ENCODE assay signal across 2 cellular contexts in genomic region chr11:57675176-57675941, GRCh38.
TF ChIP-seq lines count a peak whose summit lies in the region.

No MANE protein-coding gene starts in this region.

TF ChIP-seq in GM23338, 12 proteins besides CTCF, POLR2A, EP300 and RAD21:
- no peak for TF ChIP-seq ZNF331 (CRISPR knock-in tag; IDR thresholded peaks at IDR 0.05; ENCODE audit: low read depth)
- no peak for TF ChIP-seq EZH2 (IDR thresholded peaks at IDR 0.05; ENCODE audit: low read depth, unreplicated experiment)
- no peak for TF ChIP-seq NANOG (IDR thresholded peaks at IDR 0.05; ENCODE audit: borderline replicate concordance)
- no peak for TF ChIP-seq ZNF114 (CRISPR knock-in tag; IDR thresholded peaks at IDR 0.05)
- no peak for TF ChIP-seq JUNB (IDR thresholded peaks at IDR 0.05; ENCODE audit: unreplicated experiment)
- TF ChIP-seq, protein P1, sequence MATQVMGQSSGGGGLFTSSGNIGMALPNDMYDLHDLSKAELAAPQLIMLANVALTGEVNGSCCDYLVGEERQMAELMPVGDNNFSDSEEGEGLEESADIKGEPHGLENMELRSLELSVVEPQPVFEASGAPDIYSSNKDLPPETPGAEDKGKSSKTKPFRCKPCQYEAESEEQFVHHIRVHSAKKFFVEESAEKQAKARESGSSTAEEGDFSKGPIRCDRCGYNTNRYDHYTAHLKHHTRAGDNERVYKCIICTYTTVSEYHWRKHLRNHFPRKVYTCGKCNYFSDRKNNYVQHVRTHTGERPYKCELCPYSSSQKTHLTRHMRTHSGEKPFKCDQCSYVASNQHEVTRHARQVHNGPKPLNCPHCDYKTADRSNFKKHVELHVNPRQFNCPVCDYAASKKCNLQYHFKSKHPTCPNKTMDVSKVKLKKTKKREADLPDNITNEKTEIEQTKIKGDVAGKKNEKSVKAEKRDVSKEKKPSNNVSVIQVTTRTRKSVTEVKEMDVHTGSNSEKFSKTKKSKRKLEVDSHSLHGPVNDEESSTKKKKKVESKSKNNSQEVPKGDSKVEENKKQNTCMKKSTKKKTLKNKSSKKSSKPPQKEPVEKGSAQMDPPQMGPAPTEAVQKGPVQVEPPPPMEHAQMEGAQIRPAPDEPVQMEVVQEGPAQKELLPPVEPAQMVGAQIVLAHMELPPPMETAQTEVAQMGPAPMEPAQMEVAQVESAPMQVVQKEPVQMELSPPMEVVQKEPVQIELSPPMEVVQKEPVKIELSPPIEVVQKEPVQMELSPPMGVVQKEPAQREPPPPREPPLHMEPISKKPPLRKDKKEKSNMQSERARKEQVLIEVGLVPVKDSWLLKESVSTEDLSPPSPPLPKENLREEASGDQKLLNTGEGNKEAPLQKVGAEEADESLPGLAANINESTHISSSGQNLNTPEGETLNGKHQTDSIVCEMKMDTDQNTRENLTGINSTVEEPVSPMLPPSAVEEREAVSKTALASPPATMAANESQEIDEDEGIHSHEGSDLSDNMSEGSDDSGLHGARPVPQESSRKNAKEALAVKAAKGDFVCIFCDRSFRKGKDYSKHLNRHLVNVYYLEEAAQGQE (IDR thresholded peaks at IDR 0.05; ENCODE audit: unreplicated experiment), result no peak

TF ChIP-seq in K562, 482 proteins besides CTCF, POLR2A, EP300 and RAD21:
- TF ChIP-seq RERE (CRISPR knock-in tag; IDR thresholded peaks at IDR 0.05; ENCODE audit: borderline replicate concordance) (no peak), ZNF77 (CRISPR knock-in tag; IDR thresholded peaks at IDR 0.05) (no peak), STAG1 (CRISPR knock-in tag; IDR thresholded peaks at IDR 0.05; ENCODE audit: borderline replicate concordance) (no peak), NFXL1 (CRISPR knock-in tag; IDR thresholded peaks at IDR 0.05) (no peak), GATAD2B (IDR thresholded peaks at IDR 0.05; ENCODE audit: borderline replicate concordance) (no peak), ZNF76 (CRISPR knock-in tag; IDR thresholded peaks at IDR 0.05; ENCODE audit: borderline replicate concordance) (no peak), ZKSCAN3 (CRISPR knock-in tag; IDR thresholded peaks at IDR 0.05) (no peak), PURB (CRISPR knock-in tag; IDR thresholded peaks at IDR 0.05; ENCODE audit: low read depth) (no peak)
- TF ChIP-seq, protein P2, sequence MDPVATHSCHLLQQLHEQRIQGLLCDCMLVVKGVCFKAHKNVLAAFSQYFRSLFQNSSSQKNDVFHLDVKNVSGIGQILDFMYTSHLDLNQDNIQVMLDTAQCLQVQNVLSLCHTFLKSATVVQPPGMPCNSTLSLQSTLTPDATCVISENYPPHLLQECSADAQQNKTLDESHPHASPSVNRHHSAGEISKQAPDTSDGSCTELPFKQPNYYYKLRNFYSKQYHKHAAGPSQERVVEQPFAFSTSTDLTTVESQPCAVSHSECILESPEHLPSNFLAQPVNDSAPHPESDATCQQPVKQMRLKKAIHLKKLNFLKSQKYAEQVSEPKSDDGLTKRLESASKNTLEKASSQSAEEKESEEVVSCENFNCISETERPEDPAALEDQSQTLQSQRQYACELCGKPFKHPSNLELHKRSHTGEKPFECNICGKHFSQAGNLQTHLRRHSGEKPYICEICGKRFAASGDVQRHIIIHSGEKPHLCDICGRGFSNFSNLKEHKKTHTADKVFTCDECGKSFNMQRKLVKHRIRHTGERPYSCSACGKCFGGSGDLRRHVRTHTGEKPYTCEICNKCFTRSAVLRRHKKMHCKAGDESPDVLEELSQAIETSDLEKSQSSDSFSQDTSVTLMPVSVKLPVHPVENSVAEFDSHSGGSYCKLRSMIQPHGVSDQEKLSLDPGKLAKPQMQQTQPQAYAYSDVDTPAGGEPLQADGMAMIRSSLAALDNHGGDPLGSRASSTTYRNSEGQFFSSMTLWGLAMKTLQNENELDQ (CRISPR knock-in tag; IDR thresholded peaks at IDR 0.05; ENCODE audit: borderline replicate concordance), result no peak
- TF ChIP-seq, protein P3, sequence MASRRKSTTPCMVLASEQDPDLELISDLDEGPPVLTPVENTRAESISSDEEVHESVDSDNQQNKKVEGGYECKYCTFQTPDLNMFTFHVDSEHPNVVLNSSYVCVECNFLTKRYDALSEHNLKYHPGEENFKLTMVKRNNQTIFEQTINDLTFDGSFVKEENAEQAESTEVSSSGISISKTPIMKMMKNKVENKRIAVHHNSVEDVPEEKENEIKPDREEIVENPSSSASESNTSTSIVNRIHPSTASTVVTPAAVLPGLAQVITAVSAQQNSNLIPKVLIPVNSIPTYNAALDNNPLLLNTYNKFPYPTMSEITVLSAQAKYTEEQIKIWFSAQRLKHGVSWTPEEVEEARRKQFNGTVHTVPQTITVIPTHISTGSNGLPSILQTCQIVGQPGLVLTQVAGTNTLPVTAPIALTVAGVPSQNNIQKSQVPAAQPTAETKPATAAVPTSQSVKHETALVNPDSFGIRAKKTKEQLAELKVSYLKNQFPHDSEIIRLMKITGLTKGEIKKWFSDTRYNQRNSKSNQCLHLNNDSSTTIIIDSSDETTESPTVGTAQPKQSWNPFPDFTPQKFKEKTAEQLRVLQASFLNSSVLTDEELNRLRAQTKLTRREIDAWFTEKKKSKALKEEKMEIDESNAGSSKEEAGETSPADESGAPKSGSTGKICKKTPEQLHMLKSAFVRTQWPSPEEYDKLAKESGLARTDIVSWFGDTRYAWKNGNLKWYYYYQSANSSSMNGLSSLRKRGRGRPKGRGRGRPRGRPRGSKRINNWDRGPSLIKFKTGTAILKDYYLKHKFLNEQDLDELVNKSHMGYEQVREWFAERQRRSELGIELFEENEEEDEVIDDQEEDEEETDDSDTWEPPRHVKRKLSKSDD (conservative IDR thresholded peaks at IDR 0.05; ENCODE audit: low read length), result no peak
